8 cellular contexts compared by ENCODE assay signal in genomic region chr14:73058224-73058922, GRCh38. TPM values are rescaled to one million over a fixed set of nuclear protein-coding genes. Genes with fewer than 3 reads are reported as not detected.
DNase-seq lines count a peak whose midpoint lies in the region; ATAC-seq and TF ChIP-seq lines count a peak whose summit lies in the region.

TSS of gene RBM25 (plus strand) at chr14:73058534. CDS start at chr14:73071642, 13,108 bp downstream.

- DNase-seq in DMS 273 treated with DMSO at 0.1 percent for 48 hours (lab: John Stamatoyannopoulos, UW) (peak; percentile 99), HuH-7.5 (ENCODE audit: low spot score) (peak; percentile 86), endothelial cell (ENCODE audit: low spot score) (peak; percentile 93)
- DNase-seq in activated CD8-positive, alpha-beta memory T cell treated with anti-CD3 and anti-CD28 coated beads, Interleukin-2, amount 50 U/mL, for 4 hours = peak; percentile 94
- peak; percentile 90 to 93 for DNase-seq in stimulated activated CD8-positive, alpha-beta memory T cell treated with anti-CD3 and anti-CD28 coated beads, Interleukin-15, amount 100 ng/mL, for 4 hours (ENCODE audit: low read depth in 2 of 2)

- peak within 1 kb of the TSS; percentile 95 for H3K9ac ChIP-seq in OCI-LY1 (ENCODE audit: low read length)

- no peaks in the 10 kb centered on the region for H3K9me3 Mint-ChIP-seq in endothelial cell (ENCODE audit: unreplicated experiment)

- peaks cover 3% of the 10 kb centered on the region for H3K27me3 Mint-ChIP-seq in endothelial cell (ENCODE audit: unreplicated experiment)

- H3K36me3 ChIP-seq in OCI-LY1 (ENCODE audit: insufficient read depth, low read length) (peaks cover 33% of the 10 kb centered on the region), mesodermal cell (ENCODE audit: control insufficient read depth, insufficient read depth, low read length) (peaks cover 24% of the 10 kb centered on the region)

- peaks cover 47% of the 10 kb centered on the region for H3K79me2 ChIP-seq in OCI-LY1 (ENCODE audit: insufficient read depth, low read length)

- WGBS in mesodermal cell (ENCODE audit: insufficient coverage in 2 of 2), 2 experiments = 0% methylated on average over 38 to 41 of the region's 57 CpGs

- no peaks in the 10 kb centered on the region for H3K27me3 ChIP-seq in OCI-LY1 (ENCODE audit: insufficient read depth, low read length)

- peaks cover 29% of the 10 kb centered on the region for H3K4me1 ChIP-seq in OCI-LY1 (ENCODE audit: insufficient read depth, low read length, severe bottlenecking)
- no peaks in the 10 kb centered on the region for H3K4me1 ChIP-seq in mesodermal cell (ENCODE audit: control insufficient read depth, insufficient read depth, low read length, poor library complexity, severe bottlenecking)

- ATAC-seq in GM21528 (IDR thresholded peaks at IDR 0.05; ENCODE audit: low FRiP score, unreplicated experiment) = peak; percentile 91

- no peaks in the 10 kb centered on the region for H3F3A ChIP-seq in OCI-LY1 (ENCODE audit: insufficient read depth, low read length)

- H3K27ac Mint-ChIP-seq in endothelial cell (ENCODE audit: unreplicated experiment) = peak within 1 kb of the TSS; percentile 83

- H3K36me3 Mint-ChIP-seq in endothelial cell (ENCODE audit: low read depth, unreplicated experiment) = peaks cover 7% of the 10 kb centered on the region

- H3K9me3 ChIP-seq in OCI-LY1 (ENCODE audit: low read length) (no peaks in the 10 kb centered on the region), mesodermal cell (ENCODE audit: control insufficient read depth, low read length) (no peaks in the 10 kb centered on the region)

- peak within 1 kb of the TSS; percentile 98 for H3K4me2 ChIP-seq in OCI-LY1 (ENCODE audit: low read length)

- H3K9me2 ChIP-seq in OCI-LY1 (ENCODE audit: low read depth, low read length) = no peaks in the 10 kb centered on the region

- no peaks in the 10 kb centered on the region for H4K20me1 ChIP-seq in OCI-LY1 (ENCODE audit: insufficient read depth, low read length)

- no peak within 1 kb of the TSS for H3K4me3 Mint-ChIP-seq in endothelial cell (ENCODE audit: unreplicated experiment)

- H2AFZ ChIP-seq in OCI-LY1 (ENCODE audit: low read length) = no peak within 1 kb of the TSS

- no peak; the same call in 1 of the 2 replicates for TF ChIP-seq CTCF in OCI-LY1 (IDR thresholded peaks at IDR 0.05; ENCODE audit: low read length)
- no peak for TF ChIP-seq CTCF in endothelial cell (IDR thresholded peaks at IDR 0.05; ENCODE audit: unreplicated experiment)

- peaks cover 20% of the 10 kb centered on the region for H3K4me1 Mint-ChIP-seq in endothelial cell (ENCODE audit: unreplicated experiment)

- H3K27ac ChIP-seq in OCI-LY1 (ENCODE audit: low read depth, low read length, poor library complexity, severe bottlenecking) (peak within 1 kb of the TSS; percentile 79), mesodermal cell (ENCODE audit: low read depth, low read length, severe bottlenecking) (peak within 1 kb of the TSS; percentile 95)

- H3K4me3 ChIP-seq in OCI-LY1 (ENCODE audit: low read depth, low read length, poor library complexity, severe bottlenecking) (peak within 1 kb of the TSS; percentile 94), mesodermal cell (ENCODE audit: extremely low read depth, insufficient read depth, low read length, poor library complexity, severe bottlenecking) (peak within 1 kb of the TSS; percentile 100)

RNA-seq across cellular contexts. Expression of gene RBM25, which starts in this region (rescaled TPM):
- 110 TPM for total RNA-seq in endothelial cell (ENCODE audit: unreplicated experiment)
- 68.9 TPM for polyA plus RNA-seq in mesodermal cell (2013, experiment 1 of 2)
- polyA plus RNA-seq in mesodermal cell (2013, experiment 2 of 2) = 79.8 TPM

Comparison
In these comparisons a context has a peak if more than half of its experiments do, and no peak if none do; other contexts are left out.
1. Peak in every context shown above with its lines: DNase-seq, ATAC-seq, H3K4me3 ChIP-seq and H3K27ac ChIP-seq.